23 cellular contexts compared by ENCODE assay signal in the genomic region with DNA sequence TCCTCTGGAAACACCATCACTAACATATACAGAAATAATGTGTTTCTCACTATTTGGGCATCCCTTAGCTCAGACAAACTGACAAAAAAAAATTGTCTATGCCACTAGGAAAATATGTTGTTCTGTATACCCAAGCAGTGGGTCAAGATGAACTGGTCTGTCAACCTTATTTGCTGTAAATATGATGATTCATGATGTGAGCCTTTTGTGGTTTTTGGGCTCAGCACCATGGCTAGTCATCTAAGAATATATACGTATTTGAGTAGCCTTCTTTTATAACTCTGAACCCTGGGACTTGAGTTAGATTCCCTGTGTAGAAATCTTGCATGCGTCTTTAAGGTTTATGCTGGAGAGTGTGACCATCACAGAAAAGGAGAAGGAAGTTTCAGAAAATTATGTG.
A peak's percentile ranks its signal among the peaks of the same experiment; 100 is the strongest.
DNase-seq lines count a peak whose midpoint lies in the region; ATAC-seq lines count a peak whose summit lies in the region.
"Had no signal": no experiment of that assay in that cellular context is flagged by ENCODE, and none has a peak within 500 bp of the region (broad histone marks: within the 10 kb centered on the region; RNA-seq: fewer than 3 reads in every experiment).

No MANE protein-coding gene starts in this region.

- peak overlapping the region; percentile 8 for H3K27ac Mint-ChIP-seq in activated naive CD4-positive, alpha-beta T cell treated with anti-CD3 and anti-CD28 coated beads, Interleukin-2, amount 50 U/mL, for 24 hours
- H3K27ac Mint-ChIP-seq: CD14-positive monocyte; CD4-positive, alpha-beta T cell; CD8-positive, alpha-beta memory T cell; HFFc6 had no signal

- H3K23ac ChIP-seq in mesenchymal stem cell (ENCODE audit: low read length in 2 of 2), result no peak overlapping the region

- H3K4me3 ChIP-seq in mesenchymal stem cell (ENCODE audit: insufficient read depth in 1 of 2, low read depth in 1 of 2, low read length in 2 of 2), result no peak overlapping the region
- H3K4me3 ChIP-seq: A549; BLaER1 treated with 17β-estradiol and CSF1 and Interleukin-3, amounts not matched to agents 10 nM and 100 nM; GM12878; HAP-1 had no signal

- H3K9me3 ChIP-seq in mesenchymal stem cell (ENCODE audit: control insufficient read depth, low read length), result no peaks in the 10 kb centered on the region
- H3K9me3 ChIP-seq: A549; BE2C; BLaER1 treated with 17β-estradiol and CSF1 and Interleukin-3, amounts not matched to agents 10 nM and 100 nM; HAP-1 had no signal

- no peak overlapping the region for H4K8ac ChIP-seq in mesenchymal stem cell (ENCODE audit: low read length)

- H4K91ac ChIP-seq in mesenchymal stem cell (ENCODE audit: low read length), result no peak overlapping the region

- H2AK5ac ChIP-seq in mesenchymal stem cell (ENCODE audit: low read length, severe bottlenecking), result no peak overlapping the region

- H2BK15ac ChIP-seq in mesenchymal stem cell (ENCODE audit: low read depth, poor library complexity, severe bottlenecking), result no peak overlapping the region

- no peaks in the 10 kb centered on the region for H3K36me3 ChIP-seq in mesenchymal stem cell (ENCODE audit: control insufficient read depth in 1 of 2, insufficient read depth in 2 of 2, low read depth in 1 of 2, low read length in 2 of 2)
- H3K36me3 ChIP-seq: BE2C; BLaER1 treated with 17β-estradiol and CSF1 and Interleukin-3, amounts not matched to agents 10 nM and 100 nM; HAP-1 had no signal

- no peaks in the 10 kb centered on the region for H3K27me3 ChIP-seq in mesenchymal stem cell (ENCODE audit: control insufficient read depth in 1 of 2, insufficient read depth in 1 of 2, low read length in 2 of 2)
- H3K27me3 ChIP-seq: BE2C; BLaER1 treated with 17β-estradiol and CSF1 and Interleukin-3, amounts not matched to agents 10 nM and 100 nM had no signal

- no peaks in the 10 kb centered on the region for H3K4me1 ChIP-seq in mesenchymal stem cell (ENCODE audit: control insufficient read depth, insufficient read depth, low read depth, low read length)
- H3K4me1 ChIP-seq: A549; BE2C; BLaER1 treated with 17β-estradiol and CSF1 and Interleukin-3, amounts not matched to agents 10 nM and 100 nM; HAP-1 had no signal

- no peak overlapping the region for H3K14ac ChIP-seq in mesenchymal stem cell (ENCODE audit: low read length in 2 of 2)

- H2BK12ac ChIP-seq in mesenchymal stem cell (ENCODE audit: low read length in 2 of 2), result no peak overlapping the region

- no peak overlapping the region for H2BK120ac ChIP-seq in mesenchymal stem cell (ENCODE audit: low read depth, low read length)

- no peak overlapping the region for H3K4ac ChIP-seq in mesenchymal stem cell (ENCODE audit: low read depth in 1 of 2, low read length in 2 of 2)

- no peak overlapping the region for H2BK5ac ChIP-seq in mesenchymal stem cell (ENCODE audit: low read depth, low read length, poor library complexity, severe bottlenecking)

- WGBS in mesenchymal stem cell, result 67% methylated on average over 2 of the region's 2 CpGs

- DNase-seq in activated naive CD4-positive, alpha-beta T cell (lab: John Stamatoyannopoulos, UW), result no peak
- peak; percentile 48 for DNase-seq in epithelial cell of prostate (ENCODE audit: low read depth, low spot score)
- DNase-seq in mesenchymal stem cell, result peak; percentile 31
- DNase-seq: ACHN; AML-193; BE2C; CD4-positive, alpha-beta T cell; CD8-positive, alpha-beta memory T cell; DMS 273 treated with DMSO at 0.1 percent for 48 hours; DMS79; EL; GDM1; GOT3; HFFc6 had no signal

- H3K36me3 Mint-ChIP-seq in activated naive CD4-positive, alpha-beta T cell treated with anti-CD3 and anti-CD28 coated beads, Interleukin-2, amount 50 U/mL, for 24 hours, result no peaks in the 10 kb centered on the region
- H3K36me3 Mint-ChIP-seq: CD14-positive monocyte; CD8-positive, alpha-beta memory T cell had no signal

- H3K4me1 Mint-ChIP-seq in activated naive CD4-positive, alpha-beta T cell treated with anti-CD3 and anti-CD28 coated beads, Interleukin-2, amount 50 U/mL, for 24 hours, result peaks cover 9% of the 10 kb centered on the region
- H3K4me1 Mint-ChIP-seq: CD14-positive monocyte had no signal

- no peak overlapping the region for H2AFZ ChIP-seq in mesenchymal stem cell (ENCODE audit: low read depth, low read length)

- H3K4me3 Mint-ChIP-seq in activated naive CD4-positive, alpha-beta T cell treated with anti-CD3 and anti-CD28 coated beads, Interleukin-2, amount 50 U/mL, for 24 hours, result no peak overlapping the region
- H3K4me3 Mint-ChIP-seq: CD14-positive monocyte; CD4-positive, alpha-beta T cell; CD8-positive, alpha-beta memory T cell; HFFc6 had no signal

- H3K79me1 ChIP-seq in mesenchymal stem cell (replicated peaks; ENCODE audit: low read length, poor library complexity, severe bottlenecking), result no peaks in the 10 kb centered on the region

- peak overlapping the region; percentile 63 for H3K27ac ChIP-seq in epithelial cell of prostate
- H3K27ac ChIP-seq in mesenchymal stem cell (ENCODE audit: low read length, poor library complexity, severe bottlenecking), result no peak overlapping the region
- H3K27ac ChIP-seq: 22Rv1; A549; BLaER1 treated with 17β-estradiol and CSF1 and Interleukin-3, amounts not matched to agents 10 nM and 100 nM had no signal

- H3K9ac ChIP-seq in mesenchymal stem cell (ENCODE audit: low read length), result no peak overlapping the region
- H3K9ac ChIP-seq: BLaER1 treated with 17β-estradiol and CSF1 and Interleukin-3, amounts not matched to agents 10 nM and 100 nM had no signal

- no peak for ATAC-seq in HG03354 (IDR thresholded peaks at IDR 0.05; ENCODE audit: poor library complexity, severe bottlenecking, unreplicated experiment)
- no peak for ATAC-seq in HG02884 (IDR thresholded peaks at IDR 0.05; ENCODE audit: unreplicated experiment)
- ATAC-seq: A549, GM12878 had no signal

- no peaks in the 10 kb centered on the region for H3K27me3 Mint-ChIP-seq in activated naive CD4-positive, alpha-beta T cell treated with anti-CD3 and anti-CD28 coated beads, Interleukin-2, amount 50 U/mL, for 24 hours
- H3K27me3 Mint-ChIP-seq: CD4-positive, alpha-beta T cell; CD8-positive, alpha-beta memory T cell had no signal

- peaks cover 15% of the 10 kb centered on the region for H3K9me3 Mint-ChIP-seq in activated naive CD4-positive, alpha-beta T cell treated with anti-CD3 and anti-CD28 coated beads, Interleukin-2, amount 50 U/mL, for 24 hours

- no peak overlapping the region for H3K18ac ChIP-seq in mesenchymal stem cell (ENCODE audit: low read depth in 1 of 2, low read length in 2 of 2)

- no peak overlapping the region for H3K4me2 ChIP-seq in mesenchymal stem cell (ENCODE audit: low read length, poor library complexity, severe bottlenecking)
- H3K4me2 ChIP-seq: A549; BLaER1 treated with 17β-estradiol and CSF1 and Interleukin-3, amounts not matched to agents 10 nM and 100 nM had no signal

Comparison
In these comparisons a context has a peak if more than half of its experiments do, and no peak if none do; other contexts are left out.
1. DNase-seq: peak in epithelial cell of prostate (single experiment) and mesenchymal stem cell (single experiment); none in activated naive CD4-positive, alpha-beta T cell (0 of 4).